38 cellular contexts compared by ENCODE assay signal in the genomic region with DNA sequence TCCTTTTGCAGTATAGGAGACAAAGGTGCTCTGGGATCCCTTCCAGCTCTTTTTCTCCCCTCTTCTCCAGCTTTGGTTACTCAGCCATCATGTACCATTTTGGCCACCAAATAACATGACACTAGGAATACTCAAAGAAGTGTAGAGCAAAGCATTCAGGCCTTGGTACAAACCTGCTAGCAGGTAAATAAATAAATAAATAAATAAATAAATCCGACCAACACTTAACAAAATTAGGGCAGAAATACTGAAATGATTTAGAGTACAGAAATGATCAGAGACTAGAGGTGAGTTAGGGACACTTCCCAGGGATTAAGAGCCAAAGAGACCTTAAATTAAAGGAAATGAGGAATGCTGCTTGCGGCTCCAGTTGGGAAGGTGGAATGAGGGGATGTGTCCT. TPM values are rescaled to one million over a fixed set of nuclear protein-coding genes. Genes with fewer than 3 reads are reported as not detected.
"Had no signal": no experiment of that assay in that cellular context is flagged by ENCODE, and none has a peak within 500 bp of the region (broad histone marks: within the 10 kb centered on the region; RNA-seq: fewer than 3 reads in every experiment).

No MANE protein-coding gene starts in this region.

- H3K27ac ChIP-seq: adrenal gland, body of pancreas, brain microvascular endothelial cell, breast epithelium, cardiac muscle cell had no signal

- H3K27me3 ChIP-seq: adrenal gland, ascending aorta, body of pancreas, brain microvascular endothelial cell, breast epithelium, cardiac muscle cell had no signal

- H3K27ac Mint-ChIP-seq: activated naive CD4-positive, alpha-beta T cell treated with anti-CD3 and anti-CD28 coated beads for 36 hours; activated naive CD4-positive, alpha-beta T cell treated with anti-CD3 and anti-CD28 coated beads, Interleukin-2, amount 10 ng/mL, durations not matched to agents 7 days and 5 days; activated naive CD4-positive, alpha-beta T cell treated with anti-CD3 and anti-CD28 coated beads, Interleukin-2, amount 50 U/mL, for 24 hours; activated naive CD4-positive, alpha-beta T cell treated with anti-CD3 and anti-CD28 coated beads, Interleukin-2, amount 50 U/mL, for 72 hours; activated naive CD8-positive, alpha-beta T cell; activated naive CD8-positive, alpha-beta T cell treated with anti-CD3 and anti-CD28 coated beads for 36 hours; activated naive CD8-positive, alpha-beta T cell treated with anti-CD3 and anti-CD28 coated beads, Interleukin-2, amount 10 ng/mL, durations not matched to agents 7 days and 5 days; activated naive CD8-positive, alpha-beta T cell treated with anti-CD3 and anti-CD28 coated beads, Interleukin-2, amount 50 U/mL, for 24 hours; activated T-cell treated with anti-CD3 and anti-CD28 coated beads, Interleukin-2, amount 50 U/mL, for 24 hours; activated T-cell treated with anti-CD3 and anti-CD28 coated beads, Interleukin-2, amount 50 U/mL, for 72 hours; activated T-helper 17 cell treated with anti-CD3 and anti-CD28 coated beads, Interleukin-2, amount 50 U/mL, for 72 hours; activated T-helper 2 cell treated with anti-CD3 and anti-CD28 coated beads, Interferon-gamma antibody, Interleukin-2, Interleukin-4, amounts not matched to agents 10 μg/mL and 5 μg/mL and 100 μg/mL, durations not matched to agents 14 hours and 24 hours and 36 hours; brain had no signal

- H3K4me3 Mint-ChIP-seq: activated naive CD4-positive, alpha-beta T cell treated with anti-CD3 and anti-CD28 coated beads for 36 hours; activated naive CD4-positive, alpha-beta T cell treated with anti-CD3 and anti-CD28 coated beads, Interleukin-2, amount 10 ng/mL, durations not matched to agents 7 days and 5 days; activated naive CD4-positive, alpha-beta T cell treated with anti-CD3 and anti-CD28 coated beads, Interleukin-2, amount 50 U/mL, for 24 hours; activated naive CD8-positive, alpha-beta T cell; activated naive CD8-positive, alpha-beta T cell treated with anti-CD3 and anti-CD28 coated beads for 36 hours; activated naive CD8-positive, alpha-beta T cell treated with anti-CD3 and anti-CD28 coated beads, Interleukin-2, amount 10 ng/mL, durations not matched to agents 7 days and 5 days; activated naive CD8-positive, alpha-beta T cell treated with anti-CD3 and anti-CD28 coated beads, Interleukin-2, amount 50 U/mL, for 24 hours; activated T-cell treated with anti-CD3 and anti-CD28 coated beads, Interleukin-2, amount 50 U/mL, for 24 hours; activated T-cell treated with anti-CD3 and anti-CD28 coated beads, Interleukin-2, amount 50 U/mL, for 4 hours; activated T-cell treated with anti-CD3 and anti-CD28 coated beads, Interleukin-2, amount 50 U/mL, for 72 hours; activated T-helper 17 cell treated with anti-CD3 and anti-CD28 coated beads, Interleukin-2, amount 50 U/mL, for 72 hours; brain; central memory CD8-positive, alpha-beta T cell had no signal

- H3K36me3 ChIP-seq: adrenal gland, ascending aorta, brain microvascular endothelial cell, breast epithelium had no signal

- H3K4me1 Mint-ChIP-seq: activated naive CD4-positive, alpha-beta T cell treated with anti-CD3 and anti-CD28 coated beads, Interleukin-2, amount 50 U/mL, for 24 hours; activated naive CD8-positive, alpha-beta T cell treated with anti-CD3 and anti-CD28 coated beads for 36 hours; activated T-helper 17 cell treated with anti-CD3 and anti-CD28 coated beads, Interleukin-2, amount 50 U/mL, for 72 hours had no signal

- H3K4me1 ChIP-seq: body of pancreas had no signal

- H3K27me3 Mint-ChIP-seq: activated naive CD4-positive, alpha-beta T cell treated with anti-CD3 and anti-CD28 coated beads, Interleukin-2, amount 50 U/mL, for 24 hours; activated naive CD8-positive, alpha-beta T cell treated with anti-CD3 and anti-CD28 coated beads, Interleukin-2, amount 50 U/mL, for 24 hours; activated T-helper 17 cell treated with anti-CD3 and anti-CD28 coated beads, Interleukin-2, amount 50 U/mL, for 72 hours; central memory CD8-positive, alpha-beta T cell had no signal

- DNase-seq: activated effector memory CD4-positive, alpha-beta T cell treated with anti-CD3 and anti-CD28 coated beads, Interleukin-2, amount 50 U/mL, for 16 hours; activated effector memory CD4-positive, alpha-beta T cell treated with Interleukin-2 at 50 U/mL for 16 hours; activated gamma-delta T cell; activated gamma-delta T cell treated with Interleukin-2 at 50 U/mL for 16 hours; activated naive CD4-positive, alpha-beta T cell; activated naive CD4-positive, alpha-beta T cell treated with anti-CD3 and anti-CD28 coated beads for 36 hours; activated naive CD4-positive, alpha-beta T cell treated with anti-CD3 and anti-CD28 coated beads, Interleukin-2, amount 10 ng/mL, durations not matched to agents 7 days and 5 days; activated naive CD4-positive, alpha-beta T cell treated with anti-CD3 and anti-CD28 coated beads, Interleukin-2, amount 50 U/mL, for 16 hours; activated naive CD4-positive, alpha-beta T cell treated with Interleukin-2 at 50 U/mL for 16 hours; activated naive CD8-positive, alpha-beta T cell treated with anti-CD3 and anti-CD28 coated beads for 36 hours; activated naive CD8-positive, alpha-beta T cell treated with anti-CD3 and anti-CD28 coated beads, Interleukin-2, amount 10 ng/mL, durations not matched to agents 7 days and 5 days; activated naive CD8-positive, alpha-beta T cell treated with anti-CD3 and anti-CD28 coated beads, Interleukin-2, amount 50 U/mL, for 24 hours; activated T-cell treated with anti-CD3 and anti-CD28 coated beads, Interleukin-2, amount 50 U/mL, for 1 hour; activated T-cell treated with anti-CD3 and anti-CD28 coated beads, Interleukin-2, amount 50 U/mL, for 24 hours; activated T-cell treated with anti-CD3 and anti-CD28 coated beads, Interleukin-2, amount 50 U/mL, for 4 hours; activated T-cell treated with anti-CD3 and anti-CD28 coated beads, Interleukin-2, amount 50 U/mL, for 48 hours; activated T-cell treated with anti-CD3 and anti-CD28 coated beads, Interleukin-2, amount 50 U/mL, for 72 hours; adrenal gland; amniotic stem cell; amygdala; anterior cingulate cortex; aorta; body of pancreas; brain microvascular endothelial cell; caudate nucleus; central memory CD4-positive, alpha-beta T cell; cerebellar nuclear complex had no signal

- H3K36me3 Mint-ChIP-seq: activated naive CD4-positive, alpha-beta T cell treated with anti-CD3 and anti-CD28 coated beads, Interleukin-2, amount 10 ng/mL, durations not matched to agents 7 days and 5 days; activated naive CD4-positive, alpha-beta T cell treated with anti-CD3 and anti-CD28 coated beads, Interleukin-2, amount 50 U/mL, for 24 hours; activated naive CD4-positive, alpha-beta T cell treated with anti-CD3 and anti-CD28 coated beads, Interleukin-2, amount 50 U/mL, for 72 hours; activated naive CD8-positive, alpha-beta T cell; activated naive CD8-positive, alpha-beta T cell treated with anti-CD3 and anti-CD28 coated beads for 36 hours; activated naive CD8-positive, alpha-beta T cell treated with anti-CD3 and anti-CD28 coated beads, Interleukin-2, amount 10 ng/mL, durations not matched to agents 7 days and 5 days; brain had no signal

- H3K9me3 Mint-ChIP-seq: activated naive CD4-positive, alpha-beta T cell treated with anti-CD3 and anti-CD28 coated beads for 36 hours; activated naive CD4-positive, alpha-beta T cell treated with anti-CD3 and anti-CD28 coated beads, Interleukin-2, amount 50 U/mL, for 24 hours; activated naive CD4-positive, alpha-beta T cell treated with anti-CD3 and anti-CD28 coated beads, Interleukin-2, amount 50 U/mL, for 72 hours; activated naive CD8-positive, alpha-beta T cell treated with anti-CD3 and anti-CD28 coated beads for 36 hours; activated naive CD8-positive, alpha-beta T cell treated with anti-CD3 and anti-CD28 coated beads, Interleukin-2, amount 50 U/mL, for 24 hours; activated T-cell treated with anti-CD3 and anti-CD28 coated beads, Interleukin-2, amount 50 U/mL, for 24 hours; activated T-cell treated with anti-CD3 and anti-CD28 coated beads, Interleukin-2, amount 50 U/mL, for 4 hours; activated T-cell treated with anti-CD3 and anti-CD28 coated beads, Interleukin-2, amount 50 U/mL, for 72 hours; activated T-helper 17 cell treated with anti-CD3 and anti-CD28 coated beads, Interleukin-2, amount 50 U/mL, for 72 hours; activated T-helper 2 cell treated with anti-CD3 and anti-CD28 coated beads, Interferon-gamma antibody, Interleukin-2, Interleukin-4, amounts not matched to agents 10 μg/mL and 5 μg/mL and 100 μg/mL, durations not matched to agents 14 hours and 24 hours and 36 hours; central memory CD8-positive, alpha-beta T cell had no signal

- H3K9me3 ChIP-seq: adrenal gland, ascending aorta, body of pancreas, breast epithelium had no signal

- H3K4me3 ChIP-seq: adrenal gland, ascending aorta, body of pancreas, breast epithelium, cardiac muscle cell had no signal

- ATAC-seq: activated naive CD4-positive, alpha-beta T cell treated with anti-CD3 and anti-CD28 coated beads, Interleukin-2, amount 50 U/mL, for 72 hours; activated naive CD8-positive, alpha-beta T cell treated with anti-CD3 and anti-CD28 coated beads, Interleukin-2, amount 50 U/mL, for 24 hours; activated T-cell treated with anti-CD3 and anti-CD28 coated beads, Interleukin-2, amount 50 U/mL, for 4 hours; activated T-cell treated with anti-CD3 and anti-CD28 coated beads, Interleukin-2, amount 50 U/mL, for 72 hours; activated T-helper 17 cell treated with anti-CD3 and anti-CD28 coated beads, Interleukin-2, amount 50 U/mL, for 72 hours; body of pancreas had no signal

RNA-seq across cellular contexts. Expression of a gene that starts 17.7 kb away (rescaled TPM):
- total RNA-seq: activated naive CD4-positive, alpha-beta T cell treated with anti-CD3 and anti-CD28 coated beads for 36 hours; activated T-cell treated with anti-CD3 and anti-CD28 coated beads, Interleukin-2, amount 50 U/mL, for 72 hours; activated T-helper 2 cell treated with anti-CD3 and anti-CD28 coated beads, Interferon-gamma antibody, Interleukin-2, Interleukin-4, amounts not matched to agents 10 μg/mL and 5 μg/mL and 100 μg/mL, durations not matched to agents 14 hours and 24 hours and 36 hours had no signal

RNA-seq across cellular contexts. Expression of a gene that starts 26.8 kb away (rescaled TPM):
- total RNA-seq: activated naive CD4-positive, alpha-beta T cell treated with anti-CD3 and anti-CD28 coated beads for 36 hours; activated naive CD4-positive, alpha-beta T cell treated with anti-CD3 and anti-CD28 coated beads, Interleukin-2, amount 50 U/mL, for 72 hours; activated naive CD8-positive, alpha-beta T cell treated with anti-CD3 and anti-CD28 coated beads for 36 hours; activated naive CD8-positive, alpha-beta T cell treated with anti-CD3 and anti-CD28 coated beads, Interleukin-2, amount 10 ng/mL, durations not matched to agents 7 days and 5 days; activated T-cell treated with anti-CD3 and anti-CD28 coated beads, Interleukin-2, amount 50 U/mL, for 4 hours; activated T-cell treated with anti-CD3 and anti-CD28 coated beads, Interleukin-2, amount 50 U/mL, for 72 hours; activated T-helper 2 cell treated with anti-CD3 and anti-CD28 coated beads, Interferon-gamma antibody, Interleukin-2, Interleukin-4, amounts not matched to agents 10 μg/mL and 5 μg/mL and 100 μg/mL, durations not matched to agents 14 hours and 24 hours and 36 hours; ascending aorta; body of pancreas; breast epithelium; bronchial epithelial cell had no signal
